17 cellular contexts compared by ENCODE assay signal in the genomic region with DNA sequence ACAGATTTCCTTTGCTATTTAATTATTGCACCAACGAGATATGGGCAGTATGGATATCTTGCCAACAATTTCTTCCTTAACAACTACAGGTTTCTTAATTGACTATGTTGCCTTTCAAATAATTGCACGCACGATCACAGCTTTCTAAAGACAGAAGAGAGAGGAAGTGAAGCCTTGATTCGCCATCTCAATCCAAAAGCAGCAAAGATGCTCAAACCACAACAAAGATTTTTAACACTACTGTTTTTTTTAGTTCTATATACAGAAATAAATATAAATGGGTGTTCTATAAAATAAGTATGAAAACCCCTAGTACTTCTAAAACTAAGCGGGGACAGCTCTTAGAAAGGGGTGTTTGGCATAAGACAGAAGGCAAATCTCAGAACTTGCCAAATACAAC.
DNase-seq lines count a peak whose midpoint lies in the region; ATAC-seq and TF ChIP-seq lines count a peak whose summit lies in the region.
"Had no signal": no experiment of that assay in that cellular context is flagged by ENCODE, and none has a peak within 500 bp of the region (broad histone marks: within the 10 kb centered on the region; RNA-seq: fewer than 3 reads in every experiment).

No MANE protein-coding gene starts in this region.

- no peaks in the 10 kb centered on the region for H3K27me3 Mint-ChIP-seq in activated naive CD8-positive, alpha-beta T cell treated with anti-CD3 and anti-CD28 coated beads, Interleukin-2, amount 10 ng/mL, durations not matched to agents 7 days and 5 days
- H3K27me3 Mint-ChIP-seq in activated naive CD8-positive, alpha-beta T cell treated with anti-CD3 and anti-CD28 coated beads, Interleukin-2, amount 50 U/mL, for 24 hours: no peaks in the 10 kb centered on the region
- H3K27me3 Mint-ChIP-seq in effector memory CD8-positive, alpha-beta T cell: no peaks in the 10 kb centered on the region
- no peaks in the 10 kb centered on the region for H3K27me3 Mint-ChIP-seq in stimulated activated naive B cell treated with anti-CD40 and anti-IgM and Interleukin-4, amounts not matched to agents 10 μg/mL and 1 μg/mL and 100 μg/mL, for 72 hours

- H3K9me3 ChIP-seq in left lung: no peaks in the 10 kb centered on the region
- H3K9me3 ChIP-seq: SJSA1 had no signal

- ATAC-seq in activated naive CD8-positive, alpha-beta T cell treated with anti-CD3 and anti-CD28 coated beads, Interleukin-2, amount 10 ng/mL, durations not matched to agents 7 days and 5 days (ENCODE audit: low read depth): no peak
- no peak for ATAC-seq in activated naive CD8-positive, alpha-beta T cell treated with anti-CD3 and anti-CD28 coated beads, Interleukin-2, amount 50 U/mL, for 24 hours
- peak; percentile 22 for ATAC-seq in effector memory CD8-positive, alpha-beta T cell (replicated peaks)
- ATAC-seq in stimulated activated naive B cell treated with anti-CD40 and anti-IgM and Interleukin-4, amounts not matched to agents 10 μg/mL and 1 μg/mL and 100 μg/mL, for 72 hours (replicated peaks): peak; percentile 53 to 54
- no peak for ATAC-seq in left lung
- no peak for ATAC-seq in GM19452 (IDR thresholded peaks at IDR 0.05; ENCODE audit: unreplicated experiment)
- ATAC-seq: GM23338, PC-3 had no signal

- H3K4me3 ChIP-seq in Jurkat, Clone E6-1 (ENCODE audit: low read length): no peak overlapping the region
- H3K4me3 ChIP-seq in left lung: no peak overlapping the region
- H3K4me3 ChIP-seq: GM23338, SJSA1 had no signal

- DNase-seq in activated naive CD8-positive, alpha-beta T cell treated with anti-CD3 and anti-CD28 coated beads, Interleukin-2, amount 10 ng/mL, durations not matched to agents 7 days and 5 days: no peak
- no peak for DNase-seq in activated naive CD8-positive, alpha-beta T cell treated with anti-CD3 and anti-CD28 coated beads, Interleukin-2, amount 50 U/mL, for 24 hours
- peak; percentile 38 for DNase-seq in Jurkat, Clone E6-1 (ENCODE audit: low read depth, low spot score)
- no peak for DNase-seq in effector memory CD8-positive, alpha-beta T cell
- no peak for DNase-seq in stimulated activated naive B cell treated with anti-CD40 and anti-IgM and Interleukin-4, amounts not matched to agents 10 μg/mL and 1 μg/mL and 100 μg/mL, for 72 hours
- DNase-seq in left lung (no peak), NCI-H187 treated with DMSO at 0.1 percent for 48 hours (lab: John Stamatoyannopoulos, UW) (no peak)
- DNase-seq: ACHN; KG1; NCI-H1048; NCI-H146; NCI-H69; NK-92 treated with Interleukin-12 subunit alpha and Interleukin-12 subunit beta, amount 100 ng/mL, for 24 hours; PC-3 had no signal

- intact Hi-C loops in left lung (cut with DNase I): no loop called here

- peaks cover 0 to 9% of the 10 kb centered on the region in 2 donors for H3K4me1 ChIP-seq in left lung
- H3K4me1 ChIP-seq: SJSA1 had no signal

- no peaks in the 10 kb centered on the region for H3K9me3 Mint-ChIP-seq in activated naive CD8-positive, alpha-beta T cell treated with anti-CD3 and anti-CD28 coated beads, Interleukin-2, amount 10 ng/mL, durations not matched to agents 7 days and 5 days
- H3K9me3 Mint-ChIP-seq in activated naive CD8-positive, alpha-beta T cell treated with anti-CD3 and anti-CD28 coated beads, Interleukin-2, amount 50 U/mL, for 24 hours: no peaks in the 10 kb centered on the region
- no peaks in the 10 kb centered on the region for H3K9me3 Mint-ChIP-seq in effector memory CD8-positive, alpha-beta T cell
- peaks cover 0 to 4% of the 10 kb centered on the region in 2 donors for H3K9me3 Mint-ChIP-seq in stimulated activated naive B cell treated with anti-CD40 and anti-IgM and Interleukin-4, amounts not matched to agents 10 μg/mL and 1 μg/mL and 100 μg/mL, for 72 hours
- H3K9me3 Mint-ChIP-seq: GM23338 had no signal

- peaks cover 0 to 37% of the 10 kb centered on the region in 2 donors for H3K36me3 ChIP-seq in left lung
- H3K36me3 ChIP-seq: SJSA1 had no signal

- H3K27ac ChIP-seq in left lung: no peak overlapping the region
- H3K27ac ChIP-seq: SJSA1 had no signal

- H3K27ac Mint-ChIP-seq in activated naive CD8-positive, alpha-beta T cell treated with anti-CD3 and anti-CD28 coated beads, Interleukin-2, amount 10 ng/mL, durations not matched to agents 7 days and 5 days: peak overlapping the region; percentile 7
- H3K27ac Mint-ChIP-seq in activated naive CD8-positive, alpha-beta T cell treated with anti-CD3 and anti-CD28 coated beads, Interleukin-2, amount 50 U/mL, for 24 hours: no peak overlapping the region
- peak overlapping the region; percentile 26 to 58 for H3K27ac Mint-ChIP-seq in effector memory CD8-positive, alpha-beta T cell
- H3K27ac Mint-ChIP-seq in stimulated activated naive B cell treated with anti-CD40 and anti-IgM and Interleukin-4, amounts not matched to agents 10 μg/mL and 1 μg/mL and 100 μg/mL, for 72 hours: peak overlapping the region; percentile 79
- H3K27ac Mint-ChIP-seq: GM23338 had no signal

- peaks cover 68% of the 10 kb centered on the region for H3K36me3 Mint-ChIP-seq in activated naive CD8-positive, alpha-beta T cell treated with anti-CD3 and anti-CD28 coated beads, Interleukin-2, amount 10 ng/mL, durations not matched to agents 7 days and 5 days
- H3K36me3 Mint-ChIP-seq in activated naive CD8-positive, alpha-beta T cell treated with anti-CD3 and anti-CD28 coated beads, Interleukin-2, amount 50 U/mL, for 24 hours (ENCODE audit: low read depth): peaks cover 48% of the 10 kb centered on the region
- H3K36me3 Mint-ChIP-seq in effector memory CD8-positive, alpha-beta T cell (ENCODE audit: insufficient read depth): peaks cover 44% of the 10 kb centered on the region
- peaks cover 75 to 86% of the 10 kb centered on the region in 2 donors for H3K36me3 Mint-ChIP-seq in stimulated activated naive B cell treated with anti-CD40 and anti-IgM and Interleukin-4, amounts not matched to agents 10 μg/mL and 1 μg/mL and 100 μg/mL, for 72 hours

- no peaks in the 10 kb centered on the region for H3K27me3 ChIP-seq in left lung
- H3K27me3 ChIP-seq: SJSA1 had no signal

- H3K4me1 Mint-ChIP-seq in activated naive CD8-positive, alpha-beta T cell treated with anti-CD3 and anti-CD28 coated beads, Interleukin-2, amount 10 ng/mL, durations not matched to agents 7 days and 5 days: peaks cover 18% of the 10 kb centered on the region
- peaks cover 32% of the 10 kb centered on the region for H3K4me1 Mint-ChIP-seq in activated naive CD8-positive, alpha-beta T cell treated with anti-CD3 and anti-CD28 coated beads, Interleukin-2, amount 50 U/mL, for 24 hours
- H3K4me1 Mint-ChIP-seq in effector memory CD8-positive, alpha-beta T cell (ENCODE audit: low read depth in 2 of 2): peaks cover 14 to 15% of the 10 kb centered on the region in 2 donors
- peaks cover 40 to 54% of the 10 kb centered on the region in 2 donors for H3K4me1 Mint-ChIP-seq in stimulated activated naive B cell treated with anti-CD40 and anti-IgM and Interleukin-4, amounts not matched to agents 10 μg/mL and 1 μg/mL and 100 μg/mL, for 72 hours
- H3K4me1 Mint-ChIP-seq: GM23338 had no signal

- H3K4me3 Mint-ChIP-seq in activated naive CD8-positive, alpha-beta T cell treated with anti-CD3 and anti-CD28 coated beads, Interleukin-2, amount 10 ng/mL, durations not matched to agents 7 days and 5 days: no peak overlapping the region
- H3K4me3 Mint-ChIP-seq in activated naive CD8-positive, alpha-beta T cell treated with anti-CD3 and anti-CD28 coated beads, Interleukin-2, amount 50 U/mL, for 24 hours: no peak overlapping the region
- H3K4me3 Mint-ChIP-seq in effector memory CD8-positive, alpha-beta T cell: no peak overlapping the region
- H3K4me3 Mint-ChIP-seq in stimulated activated naive B cell treated with anti-CD40 and anti-IgM and Interleukin-4, amounts not matched to agents 10 μg/mL and 1 μg/mL and 100 μg/mL, for 72 hours: peak overlapping the region; percentile 19 to 22
- H3K4me3 Mint-ChIP-seq: GM23338 had no signal

- POLR2A ChIA-PET in activated naive CD8-positive, alpha-beta T cell treated with anti-CD3 and anti-CD28 coated beads, Interleukin-2, amount 10 ng/mL, durations not matched to agents 7 days and 5 days (lab: Charles Lee): interaction anchor here (0.6 kb wide), 1 partner anchor 251 kb away, joined by 4 read pairs; a partner anchor contains a TSS

- no peak for TF ChIP-seq CTCF in left lung (IDR thresholded peaks at IDR 0.05)

Comparison
In these comparisons a context has a peak if more than half of its experiments do, and no peak if none do; other contexts are left out.
1. ATAC-seq: peak in effector memory CD8-positive, alpha-beta T cell (single experiment) and stimulated activated naive B cell treated with anti-CD40 and anti-IgM and Interleukin-4, amounts not matched to agents 10 μg/mL and 1 μg/mL and 100 μg/mL, for 72 hours (2 of 2); none in activated naive CD8-positive, alpha-beta T cell treated with anti-CD3 and anti-CD28 coated beads, Interleukin-2, amount 10 ng/mL, durations not matched to agents 7 days and 5 days (single experiment), activated naive CD8-positive, alpha-beta T cell treated with anti-CD3 and anti-CD28 coated beads, Interleukin-2, amount 50 U/mL, for 24 hours (single experiment), left lung (single experiment) and GM19452 (single experiment).
2. H3K4me3 Mint-ChIP-seq: peak in stimulated activated naive B cell treated with anti-CD40 and anti-IgM and Interleukin-4, amounts not matched to agents 10 μg/mL and 1 μg/mL and 100 μg/mL, for 72 hours (2 of 2); none in activated naive CD8-positive, alpha-beta T cell treated with anti-CD3 and anti-CD28 coated beads, Interleukin-2, amount 10 ng/mL, durations not matched to agents 7 days and 5 days (single experiment), activated naive CD8-positive, alpha-beta T cell treated with anti-CD3 and anti-CD28 coated beads, Interleukin-2, amount 50 U/mL, for 24 hours (single experiment) and effector memory CD8-positive, alpha-beta T cell (0 of 2).